17 cellular contexts compared by ENCODE assay signal in genomic region chr2:237921967-237922492, GRCh38. TPM values are rescaled to one million over a fixed set of nuclear protein-coding genes. Genes with fewer than 3 reads are reported as not detected.
DNase-seq lines count a peak whose midpoint lies in the region; ATAC-seq and TF ChIP-seq lines count a peak whose summit lies in the region.
"Had no signal": no experiment of that assay in that cellular context is flagged by ENCODE, and none has a peak within 500 bp of the region (broad histone marks: within the 10 kb centered on the region; RNA-seq: fewer than 3 reads in every experiment).

No MANE protein-coding gene starts in this region.

- 89 to 94% (median 92%) methylated on average over 9 to 10 of the region's 10 CpGs for WGBS in spleen, 5 donors

- H3K36me3 ChIP-seq in HCT116 (ENCODE audit: control insufficient read depth in 1 of 2, insufficient read depth in 2 of 2, low read length in 2 of 2) (no peaks in the 10 kb centered on the region), ascending aorta (peaks cover 0 to 9% of the 10 kb centered on the region in 2 donors), spleen (no peaks in the 10 kb centered on the region)
- H3K36me3 ChIP-seq: Peyer's patch had no signal

- no peak overlapping the region for H3K9ac ChIP-seq in HCT116 (ENCODE audit: low read length)

- H3K9me2 ChIP-seq in HCT116 (ENCODE audit: insufficient read depth) = no peaks in the 10 kb centered on the region

- TF ChIP-seq CTCF in HCT116 (IDR thresholded peaks at IDR 0.05 in 2 of 3, conservative IDR thresholded peaks at IDR 0.05 in 1 of 3; ENCODE audit: borderline replicate concordance in 1 of 3, insufficient read depth in 1 of 3, low read depth in 2 of 3, low read length in 2 of 3) (no peak), ascending aorta (IDR thresholded peaks at IDR 0.05) (no peak), spleen (IDR thresholded peaks at IDR 0.05 in 8 of 11, conservative IDR thresholded peaks at IDR 0.05 in 3 of 11) (no peak)

- H3K4me1 Mint-ChIP-seq in immature natural killer cell = peaks cover 42 to 56% of the 10 kb centered on the region in 2 donors

- peaks cover 0 to 1% (median 0%) of the 10 kb centered on the region in 3 donors for H3K27me3 Mint-ChIP-seq in immature natural killer cell (ENCODE audit: low read depth in 3 of 3)

- H2AFZ ChIP-seq in HCT116 (ENCODE audit: low read depth, low read length, poor library complexity, severe bottlenecking) = no peak overlapping the region

- no TSS peak for BruUV-seq in HCT116 (replicated peaks; lab: Mats Ljungman, UMichigan)

- no peak for TF ChIP-seq RAD21 in HCT116 (IDR thresholded peaks at IDR 0.05; ENCODE audit: low read depth)

- H3K4me3 ChIP-seq in HCT116 (replicated peaks in 1 of 2; ENCODE audit: low read depth in 1 of 2, low read length in 2 of 2) (no peak overlapping the region; a peak in 1 of 4 replicates), ascending aorta (no peak overlapping the region), spleen (no peak overlapping the region)

- no peaks in the 10 kb centered on the region for H3K9me3 ChIP-seq in HCT116 (ENCODE audit: control insufficient read depth in 1 of 2, insufficient read depth in 1 of 2, low read depth in 1 of 2, low read length in 2 of 2)
- H3K9me3 ChIP-seq in ascending aorta = no peaks in the 10 kb centered on the region
- no peaks in the 10 kb centered on the region for H3K9me3 ChIP-seq in spleen
- H3K9me3 ChIP-seq: Peyer's patch had no signal

- peak overlapping the region in 5 of 6 donors; percentile 3 to 88 (median 47) for H3K27ac Mint-ChIP-seq in immature natural killer cell
- H3K27ac Mint-ChIP-seq: HFFc6 had no signal

- peak overlapping the region; percentile 40 to 79 (median 53) for H3K4me3 Mint-ChIP-seq in immature natural killer cell
- H3K4me3 Mint-ChIP-seq: HFFc6 had no signal

- CTCF ChIA-PET in HCT116 (lab: Charles Lee) = interaction anchor here (1.9 kb wide), 1 partner anchor 64 kb away, joined by 7 read pairs; no protein-coding TSS in a partner anchor

- H3K9me3 Mint-ChIP-seq in immature natural killer cell = no peaks in the 10 kb centered on the region
- H3K9me3 Mint-ChIP-seq: HFFc6 had no signal

- H3K79me2 ChIP-seq in HCT116 (ENCODE audit: insufficient read depth, low read length) = no peaks in the 10 kb centered on the region

- POLR2A ChIA-PET in HCT116 (lab: Charles Lee) = interaction anchor here (0.7 kb wide), 1 partner anchor 13 kb away, joined by 3 read pairs; no protein-coding TSS in a partner anchor

- DNase-seq in HCT116 (ENCODE audit: low read depth, low spot score) (no peak), ascending aorta (ENCODE audit: low spot score in 2 of 2) (no peak), immature natural killer cell (no peak), spleen (peak; percentile 47), NCI-H2107 treated with DMSO at 0.1 percent for 48 hours (lab: John Stamatoyannopoulos, UW; ENCODE audit: unreplicated experiment) (no peak), D341Med (ENCODE audit: low spot score) (no peak), HCEC 1CT (no peak)
- DNase-seq: DND-41, GOT3, HFFc6, NCI-H1048, NCI-H1436 treated with DMSO at 0.1 percent for 48 hours, NCI-H2029 treated with DMSO at 0.1 percent for 48 hours, NCI-H510A treated with DMSO at 0.1 percent for 48 hours, SHP77 treated with DMSO at 0.1 percent for 48 hours had no signal

- TF ChIP-seq POLR2A in HCT116 (IDR thresholded peaks at IDR 0.05; ENCODE audit: borderline replicate concordance, extremely low read depth, insufficient read depth, insufficient read length) (no peak), spleen (IDR thresholded peaks at IDR 0.05) (no peak)

- intact Hi-C loops in HCT116 (cut with micrococcal nuclease) (loop anchor here (2.0 to 5.0 kb wide), 3 partner anchors 60 to 340 kb away; no protein-coding TSS in a partner anchor), ascending aorta (cut with DNase I) (loop anchor here (2.0 to 5.0 kb wide), 6 partner anchors 17 to 340 kb away; partner anchors contain the start of genes HES6, SCLY and UBE2F), spleen (cut with DNase I; ENCODE audit: low total_unique reads) (no loop called here)

- H3K27me3 ChIP-seq in HCT116 (ENCODE audit: insufficient read depth, low read length) = no peaks in the 10 kb centered on the region
- H3K27me3 ChIP-seq in ascending aorta = no peaks in the 10 kb centered on the region
- H3K27me3 ChIP-seq in spleen (replicated peaks in 1 of 7) = no peaks in the 10 kb centered on the region
- H3K27me3 ChIP-seq: Peyer's patch had no signal

- no peak for ATAC-seq in HCT116
- ATAC-seq in HG03457 (IDR thresholded peaks at IDR 0.05; ENCODE audit: unreplicated experiment) = no peak

- H4K20me1 ChIP-seq in HCT116 (ENCODE audit: insufficient read depth) = no peaks in the 10 kb centered on the region

- RAD21 ChIA-PET in HCT116 (lab: Charles Lee; ENCODE audit: low non-redundant PET in 1 of 2, low total read pairs in 2 of 2, uncharacterized antibody in 2 of 2, unreplicated experiment in 2 of 2) = interaction anchor here in 1 of 2 experiments (0.6 kb wide), 1 partner anchor 93 kb away, joined by 3 read pairs; no protein-coding TSS in a partner anchor

- no peak overlapping the region; the same call in 1 of the 2 replicates for H3K27ac ChIP-seq in HCT116 (ENCODE audit: low read depth, low read length)
- peak overlapping the region; percentile 91 to 94 for H3K27ac ChIP-seq in ascending aorta
- no peak overlapping the region for H3K27ac ChIP-seq in spleen

- H3K4me1 ChIP-seq in HCT116 (ENCODE audit: control insufficient read depth in 1 of 2, insufficient read depth in 2 of 2, low read length in 2 of 2) = peaks cover 13 to 23% of the 10 kb centered on the region in 2 experiments
- H3K4me1 ChIP-seq in ascending aorta = peaks cover 9 to 31% of the 10 kb centered on the region in 2 donors
- H3K4me1 ChIP-seq in spleen = peaks cover 0 to 25% (median 12%) of the 10 kb centered on the region in 6 donors

- H3K4me2 ChIP-seq in HCT116 (ENCODE audit: low read length) = peak overlapping the region; percentile 72

- no peaks in the 10 kb centered on the region for H3K36me3 Mint-ChIP-seq in immature natural killer cell

TF ChIP-seq in HCT116, 20 proteins besides CTCF, POLR2A, EP300 and RAD21:
- no peak for TF ChIP-seq ZBTB33 (IDR thresholded peaks at IDR 0.05; ENCODE audit: extremely low read depth, insufficient replicate concordance, low read length)
- no peak for TF ChIP-seq CEBPB (IDR thresholded peaks at IDR 0.05; ENCODE audit: low read depth)
- TF ChIP-seq ZFX (IDR thresholded peaks at IDR 0.05) = no peak
- no peak for TF ChIP-seq EGR1 (IDR thresholded peaks at IDR 0.05; ENCODE audit: low read depth)

RNA-seq across cellular contexts. Expression of gene UBE2F, which starts 44.8 kb away (rescaled TPM):
- total RNA-seq in HCT116 (2021; ENCODE audit: unreplicated experiment) (32.8 TPM), ascending aorta (50.7 TPM), spleen (10 to 100 TPM; 32.1 to 73.9 (median 48.9) TPM)
- 27.1 and 32.0 TPM in 2 replicates for polyA plus RNA-seq in HCT116 (2012)
- polyA plus RNA-seq in immature natural killer cell (100 to 1,000 TPM; 274 to 339 (median 323) TPM), spleen (10 to 100 TPM; 34.3 to 49.3 (median 46.0) TPM)

Comparison
In these comparisons a context has a peak if more than half of its experiments do, and no peak if none do; other contexts are left out.
1. H3K27ac ChIP-seq: peak in ascending aorta (2 of 2); none in HCT116 (single experiment) and spleen (0 of 8).